1 cellular context compared by ENCODE assay signal in genomic region chr1:108117908-108118902, GRCh38.
TF ChIP-seq lines count a peak whose summit lies in the region.

No MANE protein-coding gene starts in this region.

TF ChIP-seq in HEK293, 187 proteins besides CTCF, POLR2A, EP300 and RAD21 (continued from another document):
- TF ChIP-seq ZSCAN4 (tag by site-specific recombination; IDR thresholded peaks at IDR 0.05) = no peak
- TF ChIP-seq ZBTB48 (tag by site-specific recombination; IDR thresholded peaks at IDR 0.05) = 0 out of 2 replicates have a peak, but pooled peaks have one; percentile 26
- no peak for TF ChIP-seq ZBTB7A (tag by site-specific recombination; IDR thresholded peaks at IDR 0.05; ENCODE audit: low read depth)
- peak; percentile 27; the same call in 1 of the 2 replicates for TF ChIP-seq ZNF335 (tag by site-specific recombination; conservative IDR thresholded peaks at IDR 0.05)
- TF ChIP-seq ZFP37 (tag by site-specific recombination; IDR thresholded peaks at IDR 0.05) = peak; percentile 73; the same call in 1 of the 2 replicates
- TF ChIP-seq ZNF707 (tag by site-specific recombination; IDR thresholded peaks at IDR 0.05) = no peak
- TF ChIP-seq PRDM10 (tag by site-specific recombination; IDR thresholded peaks at IDR 0.05) = peak; percentile 56; the same call in 1 of the 2 replicates
- peak; percentile 52; the same call in 1 of the 2 replicates for TF ChIP-seq ZNF366 (tag by site-specific recombination; conservative IDR thresholded peaks at IDR 0.05)
